In the genomic region with DNA sequence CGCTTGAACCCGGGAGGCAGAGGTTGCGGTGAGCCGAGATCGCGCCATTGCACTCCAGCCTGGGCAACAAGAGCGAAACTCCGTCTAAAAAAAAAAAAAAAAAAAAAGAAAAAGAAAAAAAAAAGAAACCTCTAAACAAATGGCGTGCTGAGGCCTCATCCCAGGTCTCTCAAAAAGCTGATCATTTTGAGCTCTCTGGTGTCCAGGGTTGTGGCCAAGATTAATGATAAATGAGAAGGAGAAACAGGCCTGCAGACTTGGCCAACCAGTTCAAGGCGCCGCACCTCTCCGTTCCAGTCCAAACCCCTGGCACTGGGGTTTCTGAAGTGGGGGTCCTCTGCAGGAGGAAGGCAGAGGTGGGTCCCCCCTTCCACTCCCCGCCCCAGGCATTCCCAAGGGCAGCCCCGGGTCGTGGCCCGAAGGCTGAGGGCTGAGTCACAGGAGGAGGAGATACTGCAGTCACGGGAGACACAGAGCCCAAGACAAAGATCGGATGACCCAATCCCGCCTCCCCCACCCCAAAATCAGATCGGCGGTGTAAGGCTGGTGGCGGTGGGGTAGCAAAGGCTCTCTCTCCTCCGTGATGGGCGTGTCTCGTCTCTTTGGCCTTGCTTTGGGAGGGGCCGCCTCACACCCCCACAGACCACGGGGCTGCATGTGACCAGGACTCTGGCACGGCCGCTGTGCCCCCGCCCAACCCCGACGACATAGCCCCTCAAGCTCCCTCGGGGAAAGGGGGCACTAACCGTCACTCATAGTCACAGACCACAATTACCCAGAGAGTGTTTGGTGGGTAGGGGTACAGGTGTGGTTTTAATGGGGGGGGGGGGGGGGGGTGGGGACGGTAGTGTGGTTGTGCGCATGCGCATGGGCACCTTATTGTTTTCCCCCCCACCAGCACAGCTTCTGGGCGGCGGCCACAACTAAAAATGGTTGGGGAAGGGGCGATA, we compare ENCODE assay signal across 8 cellular contexts. TPM values are rescaled to one million over a fixed set of nuclear protein-coding genes. Genes with fewer than 3 reads are reported as not detected.
A peak's percentile ranks its signal among the peaks of the same experiment; 100 is the strongest.
DNase-seq lines count a peak whose midpoint lies in the region; ATAC-seq, FAIRE-seq and TF ChIP-seq lines count a peak whose summit lies in the region.

No MANE protein-coding gene starts in this region.

- H3K9me3 ChIP-seq in SJSA1 (replicated peaks), result no peaks in the 10 kb centered on the region
- no peaks in the 10 kb centered on the region for H3K9me3 ChIP-seq in iPS-20b (ENCODE audit: insufficient read depth, low read depth, low read length)

- H3K9ac ChIP-seq in iPS-20b (ENCODE audit: low read depth, low read length), result peak overlapping the region; percentile 89

- TF ChIP-seq CTCF in bronchial epithelial cell (IDR thresholded peaks at IDR 0.05; ENCODE audit: insufficient read depth, low read length, severe bottlenecking), result no peak

- H3K27ac ChIP-seq in SJSA1 (peak overlapping the region; percentile 82), iPS-20b (ENCODE audit: low read length) (peak overlapping the region; percentile 62)

- H3K36me3 ChIP-seq in SJSA1 (peaks cover 38% of the 10 kb centered on the region), bronchial epithelial cell (ENCODE audit: control insufficient read depth, insufficient read depth, low read length) (peaks cover 11% of the 10 kb centered on the region), iPS-20b (ENCODE audit: insufficient read depth, low read depth, low read length) (peaks cover 30% of the 10 kb centered on the region)

- peaks cover 4% of the 10 kb centered on the region; the same call in 1 of the 2 replicates for H3K27me3 ChIP-seq in SJSA1 (replicated peaks)
- H3K27me3 ChIP-seq in bronchial epithelial cell (ENCODE audit: control insufficient read depth, insufficient read depth, low read length), result no peaks in the 10 kb centered on the region
- H3K27me3 ChIP-seq in iPS-20b (ENCODE audit: insufficient read depth, low read length), result no peaks in the 10 kb centered on the region

- DNase-seq in COLO829 (ENCODE audit: low spot score), result peak; percentile 85
- peak; percentile 68 for DNase-seq in HPDE6-E6E7 (ENCODE audit: extremely low spot score)
- DNase-seq in SJSA1 (ENCODE audit: low read depth in 1 of 2, low spot score in 2 of 2), result peak; percentile 82 to 83
- peak; percentile 38 for DNase-seq in bronchial epithelial cell (ENCODE audit: low read depth)
- no peak for DNase-seq in skeletal muscle cell (ENCODE audit: low read depth)
- DNase-seq in KG1 (lab: John Stamatoyannopoulos, UW), result no peak

- ATAC-seq in HG03565 (IDR thresholded peaks at IDR 0.05; ENCODE audit: unreplicated experiment), result no peak

- FAIRE-seq in bronchial epithelial cell (lab: Jason Lieb, UNC), result no peak

- H3K4me3 ChIP-seq in SJSA1 (peak overlapping the region; percentile 91), bronchial epithelial cell (ENCODE audit: low read depth, low read length) (peak overlapping the region; percentile 84), iPS-20b (ENCODE audit: low read length) (peak overlapping the region; percentile 94), skeletal muscle cell (ENCODE audit: low read depth, low read length) (peak overlapping the region; percentile 96)

- H3K4me1 ChIP-seq in SJSA1 (replicated peaks), result peaks cover 44% of the 10 kb centered on the region
- H3K4me1 ChIP-seq in iPS-20b (ENCODE audit: insufficient read depth, low read length), result peaks cover 15% of the 10 kb centered on the region

RNA-seq across cellular contexts. Expression of gene VAT1, which starts 1.1 kb away (rescaled TPM):
- total RNA-seq in SJSA1 (2014; rRNA removed; shearing (Covaris generic)), result 125 and 144 TPM in 2 replicates
- total RNA-seq in bronchial epithelial cell, result 88.7 and 101 TPM in 2 replicates

RNA-seq across cellular contexts. Expression of gene RND2, which starts 4.0 kb away (rescaled TPM):
- total RNA-seq in SJSA1 (2014; rRNA removed; shearing (Covaris generic)), result 0.03 TPM in 1 of 2 replicates, not detected in the other
- total RNA-seq in bronchial epithelial cell, result under 0.01 and 0.38 TPM in 2 replicates

RNA-seq across cellular contexts. Expression of gene IFI35, which starts 14.5 kb away (rescaled TPM):
- total RNA-seq in SJSA1 (2014; rRNA removed; shearing (Covaris generic)), result 16.4 and 17.7 TPM in 2 replicates
- 0.79 and 2.4 TPM in 2 replicates for total RNA-seq in bronchial epithelial cell

RNA-seq across cellular contexts. Expression of gene RPL27, which starts 22.8 kb away (rescaled TPM):
- 605 and 1,189 TPM in 2 replicates for total RNA-seq in SJSA1 (2014; rRNA removed; shearing (Covaris generic))
- total RNA-seq in bronchial epithelial cell, result 1,341 and 1,431 TPM in 2 replicates

RNA-seq across cellular contexts. Expression of gene RUNDC1, which starts 40.7 kb away (rescaled TPM):
- 5.7 and 17.0 TPM in 2 replicates for total RNA-seq in SJSA1 (2014; rRNA removed; shearing (Covaris generic))
- total RNA-seq in bronchial epithelial cell, result 10.3 and 11.8 TPM in 2 replicates

Comparison
In these comparisons a context has a peak if more than half of its experiments do, and no peak if none do; other contexts are left out.
1. DNase-seq: peak in COLO829 (single experiment), HPDE6-E6E7 (single experiment), SJSA1 (2 of 2) and bronchial epithelial cell (single experiment); none in skeletal muscle cell (single experiment) and KG1 (single experiment).
2. Peak in every context shown above with its lines, with median percentiles within 50 percentile points of each other: H3K4me3 ChIP-seq.